16 cellular contexts compared by ENCODE assay signal in the genomic region with DNA sequence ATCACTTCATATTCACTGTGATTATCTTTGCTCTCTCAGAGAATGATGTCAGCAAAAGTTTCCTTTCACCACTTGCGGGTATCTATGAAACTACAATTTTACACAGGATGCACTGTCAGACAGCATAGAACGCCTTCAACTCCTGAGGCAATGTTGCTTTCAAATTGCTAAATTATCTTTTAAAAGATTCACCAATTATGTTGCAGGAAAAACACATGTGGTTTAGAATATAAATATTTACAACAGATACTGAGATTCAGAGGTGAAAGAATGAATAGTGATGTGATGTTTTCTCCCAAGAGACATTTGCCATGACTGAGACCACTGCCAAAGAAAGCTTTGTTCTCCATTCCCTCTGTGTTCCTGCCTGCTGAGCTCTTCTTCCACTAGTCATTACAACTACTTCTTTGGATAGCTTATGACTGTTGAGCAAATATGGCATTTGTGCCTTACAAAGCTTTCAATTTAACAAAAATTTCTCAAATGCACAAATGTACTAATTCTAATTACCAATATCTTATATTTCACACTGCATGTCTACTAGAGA.
DNase-seq lines count a peak whose midpoint lies in the region; ATAC-seq and TF ChIP-seq lines count a peak whose summit lies in the region.
"Had no signal": no experiment of that assay in that cellular context is flagged by ENCODE, and none has a peak within 500 bp of the region (broad histone marks: within the 10 kb centered on the region; RNA-seq: fewer than 3 reads in every experiment).

No MANE protein-coding gene starts in this region.

- DNase-seq in NCI-H146 treated with DMSO at 0.1 percent for 48 hours (lab: John Stamatoyannopoulos, UW; ENCODE audit: unreplicated experiment): peak; percentile 82
- DNase-seq in SK-MEL-5 (ENCODE audit: low read depth, low spot score): peak; percentile 90
- peak; percentile 1 for DNase-seq in fibroblast of villous mesenchyme (ENCODE audit: low read depth)
- peak in 5 of 49 donors; percentile 0 to 18 (median 3) for DNase-seq in substantia nigra (lab: John Stamatoyannopoulos, UW)
- DNase-seq in DMS153 (lab: John Stamatoyannopoulos, UW): no peak
- no peak for DNase-seq in NCI-H226
- DNase-seq: activated gamma-delta T cell treated with Interleukin-2 at 50 U/mL for 16 hours; left colon; NCI-H2171; stimulated activated CD4-positive, alpha-beta T cell treated with anti-CD3 and anti-CD28 coated beads, Interleukin-4, amount 100 ng/mL, for 1 hour; T-helper 2 cell had no signal

- in situ Hi-C loops in SK-MEL-5 (cut with HindIII; ENCODE audit: low pct_unique_long_range_greater_than_20kb, low sequenced_read_pairs): no loop called here

- TF ChIP-seq CTCF in fibroblast of villous mesenchyme (IDR thresholded peaks at IDR 0.05; ENCODE audit: insufficient read depth, low read depth, low read length): no peak

- no peak for ATAC-seq in GM19455 (IDR thresholded peaks at IDR 0.05; ENCODE audit: unreplicated experiment)
- ATAC-seq: HCT116, left colon, Right ventricle myocardium inferior had no signal

- no peak overlapping the region for H3K4me3 ChIP-seq in fibroblast of villous mesenchyme (ENCODE audit: low read depth, low read length)
- H3K4me3 ChIP-seq: ascending aorta, BLaER1 had no signal

- peak overlapping the region; percentile 77 for H3K27ac ChIP-seq in substantia nigra (ENCODE audit: low read depth, low read length, poor library complexity, severe bottlenecking)
- H3K27ac ChIP-seq: ascending aorta, BLaER1 had no signal

Comparison
In these comparisons a context has a peak if more than half of its experiments do, and no peak if none do; other contexts are left out.
1. DNase-seq: peak in NCI-H146 treated with DMSO at 0.1 percent for 48 hours (single experiment), SK-MEL-5 (single experiment) and fibroblast of villous mesenchyme (single experiment); none in DMS153 (single experiment) and NCI-H226 (single experiment).